31 cellular contexts compared by ENCODE assay signal in genomic region chr4:23213198-23213597, GRCh38.
"Had no signal": no experiment of that assay in that cellular context is flagged by ENCODE, and none has a peak within 500 bp of the region (broad histone marks: within the 10 kb centered on the region; RNA-seq: fewer than 3 reads in every experiment).

No MANE protein-coding gene starts in this region.

- H3K27me3 Mint-ChIP-seq: stimulated activated naive CD8-positive, alpha-beta T cell treated with anti-CD3 and anti-CD28 coated beads, Interleukin-15, Interleukin-2, amounts not matched to agents 100 ng/mL and 50 ng/mL, for 24 hours had no signal

- H3K4me1 ChIP-seq: heart right ventricle, left ventricle myocardium inferior, pancreas, prostate gland, spleen, suprapubic skin, tibial artery, upper lobe of right lung, uterus had no signal

- H3K79me2 ChIP-seq: hepatocyte had no signal

- H3K36me3 Mint-ChIP-seq: mesothelial cell of epicardium; naive thymus-derived CD4-positive, alpha-beta T cell; stimulated activated effector memory CD8-positive, alpha-beta T cell treated with anti-CD3 and anti-CD28 coated beads, Interleukin-12 subunit alpha, Interleukin-12 subunit beta, amount 100 ng/mL, for 72 hours had no signal

- H3K27ac ChIP-seq: heart right ventricle, hepatocyte, left ventricle myocardium inferior, pancreas, prostate gland, spleen, suprapubic skin, thoracic aorta, tibial artery, upper lobe of right lung, uterus had no signal

- H3K27ac Mint-ChIP-seq: mesothelial cell of epicardium; naive thymus-derived CD4-positive, alpha-beta T cell; nephron; stimulated activated effector memory CD8-positive, alpha-beta T cell treated with anti-CD3 and anti-CD28 coated beads, Interleukin-12 subunit alpha, Interleukin-12 subunit beta, amount 100 ng/mL, for 72 hours; stimulated activated naive CD8-positive, alpha-beta T cell treated with anti-CD3 and anti-CD28 coated beads, Interleukin-15, Interleukin-2, amounts not matched to agents 100 ng/mL and 50 ng/mL, for 24 hours had no signal

- FAIRE-seq: keratinocyte, pancreas, small intestine had no signal

- DNase-seq: heart right ventricle; kidney glomerular epithelial cell; left cardiac atrium; left ventricle myocardium inferior; mesendoderm; naive thymus-derived CD4-positive, alpha-beta T cell; nucleus accumbens; pancreas; posterior cingulate gyrus; retina; right cardiac atrium; small intestine; spleen; stimulated activated CD4-positive, alpha-beta T cell treated with anti-CD3 and anti-CD28 coated beads, Interleukin-4, amount 100 ng/mL, for 24 hours; stimulated activated naive CD4-positive, alpha-beta T cell; tibial artery; trophoblast cell; upper lobe of right lung; uterus had no signal

- ATAC-seq: heart right ventricle; left cardiac atrium; naive thymus-derived CD4-positive, alpha-beta T cell; pancreas; right cardiac atrium; sciatic nerve; stimulated activated effector memory CD8-positive, alpha-beta T cell treated with anti-CD3 and anti-CD28 coated beads, Interleukin-12 subunit alpha, Interleukin-12 subunit beta, amount 100 ng/mL, for 72 hours; upper lobe of right lung had no signal

- H2AFZ ChIP-seq: hepatocyte had no signal

- H3K4me2 ChIP-seq: hepatocyte had no signal

- H3K4me3 ChIP-seq: heart right ventricle, hepatocyte, left ventricle myocardium inferior, lung, pancreas, prostate gland, spleen, suprapubic skin, thoracic aorta, tibial artery, upper lobe of right lung, uterus had no signal

- H3K4me1 Mint-ChIP-seq: mesothelial cell of epicardium; naive thymus-derived CD4-positive, alpha-beta T cell; stimulated activated effector memory CD8-positive, alpha-beta T cell treated with anti-CD3 and anti-CD28 coated beads, Interleukin-12 subunit alpha, Interleukin-12 subunit beta, amount 100 ng/mL, for 72 hours had no signal

- H3K4me3 Mint-ChIP-seq: mesothelial cell of epicardium; naive thymus-derived CD4-positive, alpha-beta T cell; nephron; neural crest cell; stimulated activated effector memory CD8-positive, alpha-beta T cell treated with anti-CD3 and anti-CD28 coated beads, Interleukin-12 subunit alpha, Interleukin-12 subunit beta, amount 100 ng/mL, for 72 hours; stimulated activated naive CD8-positive, alpha-beta T cell treated with anti-CD3 and anti-CD28 coated beads, Interleukin-15, Interleukin-2, amounts not matched to agents 100 ng/mL and 50 ng/mL, for 24 hours had no signal

- H3K27me3 ChIP-seq: heart right ventricle, hepatocyte, pancreas, spleen, suprapubic skin, tibial artery, upper lobe of right lung, uterus had no signal

- H3K9me3 ChIP-seq: pancreas, prostate gland, suprapubic skin, thoracic aorta, tibial artery, upper lobe of right lung, uterus had no signal

- H3K36me3 ChIP-seq: heart right ventricle, left ventricle myocardium inferior, pancreas, prostate gland, spleen, suprapubic skin, thoracic aorta, tibial artery, upper lobe of right lung, uterus had no signal

- H3K9me3 Mint-ChIP-seq: mesothelial cell of epicardium; naive thymus-derived CD4-positive, alpha-beta T cell; nephron; neural crest cell; stimulated activated naive CD8-positive, alpha-beta T cell treated with anti-CD3 and anti-CD28 coated beads, Interleukin-15, Interleukin-2, amounts not matched to agents 100 ng/mL and 50 ng/mL, for 24 hours had no signal
